In the genomic region with DNA sequence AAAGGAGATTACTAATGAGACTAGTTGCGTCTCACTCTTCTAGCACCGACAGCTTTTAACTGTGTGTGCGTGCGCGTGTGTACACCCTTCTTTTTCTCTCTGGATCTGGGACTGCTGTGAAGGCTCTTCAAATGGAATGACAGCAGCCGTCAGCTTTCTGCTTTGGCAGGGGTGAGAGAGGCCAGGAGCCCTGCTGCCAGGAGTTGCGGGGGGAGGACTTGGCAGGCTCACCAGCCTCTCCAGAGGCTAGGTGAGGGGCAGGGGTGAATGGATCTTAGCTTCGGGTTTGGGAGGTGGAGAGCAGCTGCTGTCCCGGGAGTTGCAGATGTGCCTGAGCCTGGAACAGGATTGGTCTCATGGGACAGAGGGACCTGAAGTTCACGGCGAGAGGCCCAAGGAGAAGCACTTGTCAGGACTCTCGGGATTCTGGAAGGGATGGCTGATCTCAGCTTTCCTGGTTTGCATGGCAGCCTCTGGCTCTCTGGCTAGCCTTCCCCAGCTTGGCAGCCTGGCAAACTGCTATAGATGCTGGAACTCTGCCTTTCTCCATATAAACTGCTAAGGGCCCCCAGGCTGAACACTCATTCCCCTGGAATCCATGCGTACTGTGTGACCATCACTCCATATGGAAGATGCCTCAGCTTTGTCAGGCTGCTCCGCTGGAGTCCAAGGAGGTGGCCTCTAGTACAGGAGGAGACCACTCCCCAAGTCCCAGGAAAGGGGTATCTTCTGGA, we compare ENCODE assay signal across 10 cellular contexts. TPM values are rescaled to one million over a fixed set of nuclear protein-coding genes. Genes with fewer than 3 reads are reported as not detected.
DNase-seq lines count a peak whose midpoint lies in the region; ATAC-seq and TF ChIP-seq lines count a peak whose summit lies in the region.
"Had no signal": no experiment of that assay in that cellular context is flagged by ENCODE, and none has a peak within 500 bp of the region (broad histone marks: within the 10 kb centered on the region; RNA-seq: fewer than 3 reads in every experiment).

No MANE protein-coding gene starts in this region.

- H3K36me3 Mint-ChIP-seq in activated naive CD4-positive, alpha-beta T cell treated with anti-CD3 and anti-CD28 coated beads, Interleukin-2, amount 10 ng/mL, durations not matched to agents 7 days and 5 days, result peaks cover 75% of the 10 kb centered on the region
- peaks cover 22% of the 10 kb centered on the region for H3K36me3 Mint-ChIP-seq in chondrocyte (ENCODE audit: low read depth)

- 86% methylated on average over 14 of the region's 14 CpGs for WGBS in mesenchymal stem cell

- peaks cover 77 to 80% of the 10 kb centered on the region in 2 experiments for H3K36me3 ChIP-seq in mesenchymal stem cell (ENCODE audit: control insufficient read depth in 1 of 2, insufficient read depth in 2 of 2, low read depth in 1 of 2, low read length in 2 of 2)
- peaks cover 42% of the 10 kb centered on the region for H3K36me3 ChIP-seq in upper lobe of right lung

- H2BK12ac ChIP-seq in mesenchymal stem cell (ENCODE audit: low read length in 2 of 2), result no peak overlapping the region

- H2AK5ac ChIP-seq in mesenchymal stem cell (ENCODE audit: low read length, severe bottlenecking), result no peak overlapping the region

- H3K27me3 Mint-ChIP-seq in activated naive CD4-positive, alpha-beta T cell treated with anti-CD3 and anti-CD28 coated beads, Interleukin-2, amount 10 ng/mL, durations not matched to agents 7 days and 5 days, result no peaks in the 10 kb centered on the region
- no peaks in the 10 kb centered on the region for H3K27me3 Mint-ChIP-seq in chondrocyte (ENCODE audit: low read depth)

- no peak overlapping the region for H2AFZ ChIP-seq in mesenchymal stem cell (ENCODE audit: low read depth, low read length)

- intact Hi-C loops in upper lobe of right lung (cut with DNase I), result no loop called here

- TF ChIP-seq CTCF in chondrocyte (IDR thresholded peaks at IDR 0.05) (no peak), upper lobe of right lung (IDR thresholded peaks at IDR 0.05) (no peak)

- H2BK15ac ChIP-seq in mesenchymal stem cell (ENCODE audit: low read depth, poor library complexity, severe bottlenecking), result no peak overlapping the region

- no peak overlapping the region for H3K4ac ChIP-seq in mesenchymal stem cell (ENCODE audit: low read depth in 1 of 2, low read length in 2 of 2)

- H3K27ac ChIP-seq in mesenchymal stem cell (ENCODE audit: low read length, poor library complexity, severe bottlenecking) (no peak overlapping the region), upper lobe of right lung (peak overlapping the region; percentile 76)

- CTCF ChIA-PET in activated naive CD4-positive, alpha-beta T cell treated with anti-CD3 and anti-CD28 coated beads, Interleukin-2, amount 10 ng/mL, durations not matched to agents 7 days and 5 days (lab: Charles Lee), result interaction anchor here (1.5 to 2.6 kb wide), 3 partner anchors 31 to 298 kb away, joined by 4 to 11 read pairs (median 6); no protein-coding TSS in a partner anchor

- peaks cover 39% of the 10 kb centered on the region for H3K79me1 ChIP-seq in mesenchymal stem cell (replicated peaks; ENCODE audit: low read length, poor library complexity, severe bottlenecking)

- no peak overlapping the region for H4K91ac ChIP-seq in mesenchymal stem cell (ENCODE audit: low read length)

- no peak for DNase-seq in activated naive CD4-positive, alpha-beta T cell treated with anti-CD3 and anti-CD28 coated beads, Interleukin-2, amount 10 ng/mL, durations not matched to agents 7 days and 5 days
- no peak for DNase-seq in activated naive CD4-positive, alpha-beta T cell treated with Interleukin-2 at 50 U/mL for 16 hours
- DNase-seq in chondrocyte (ENCODE audit: low spot score) (no peak), mesenchymal stem cell (peak; percentile 53), upper lobe of right lung (no peak), midbrain (lab: John Stamatoyannopoulos, UW) (no peak)
- DNase-seq in stimulated activated CD4-positive, alpha-beta T cell treated with anti-CD3 and anti-CD28 coated beads, Interleukin-4, amount 100 ng/mL, for 1 hour, result no peak
- DNase-seq: NCI-H69 had no signal

- H3K4me3 ChIP-seq in mesenchymal stem cell (ENCODE audit: insufficient read depth in 1 of 2, low read depth in 1 of 2, low read length in 2 of 2) (no peak overlapping the region), upper lobe of right lung (no peak overlapping the region)

- no peak overlapping the region for H3K23ac ChIP-seq in mesenchymal stem cell (ENCODE audit: low read length in 2 of 2)

- H2BK120ac ChIP-seq in mesenchymal stem cell (ENCODE audit: low read depth, low read length), result no peak overlapping the region

- H3K18ac ChIP-seq in mesenchymal stem cell (ENCODE audit: low read depth in 1 of 2, low read length in 2 of 2), result no peak overlapping the region

- no peak overlapping the region for H3K4me3 Mint-ChIP-seq in activated naive CD4-positive, alpha-beta T cell treated with anti-CD3 and anti-CD28 coated beads, Interleukin-2, amount 10 ng/mL, durations not matched to agents 7 days and 5 days
- H3K4me3 Mint-ChIP-seq in chondrocyte (ENCODE audit: unreplicated experiment), result no peak overlapping the region

- H3K9ac ChIP-seq in mesenchymal stem cell (ENCODE audit: low read length), result peak overlapping the region; percentile 6

- no peak overlapping the region for H3K14ac ChIP-seq in mesenchymal stem cell (ENCODE audit: low read length in 2 of 2)

- H3K9me3 Mint-ChIP-seq in activated naive CD4-positive, alpha-beta T cell treated with anti-CD3 and anti-CD28 coated beads, Interleukin-2, amount 10 ng/mL, durations not matched to agents 7 days and 5 days, result no peaks in the 10 kb centered on the region
- no peaks in the 10 kb centered on the region for H3K9me3 Mint-ChIP-seq in chondrocyte (ENCODE audit: low read depth)

- H3K27me3 ChIP-seq in mesenchymal stem cell (ENCODE audit: control insufficient read depth in 1 of 2, insufficient read depth in 1 of 2, low read length in 2 of 2), result no peaks in the 10 kb centered on the region
- no peaks in the 10 kb centered on the region for H3K27me3 ChIP-seq in upper lobe of right lung

- ATAC-seq in upper lobe of right lung (no peak), HG02623 (IDR thresholded peaks at IDR 0.05; ENCODE audit: unreplicated experiment) (no peak)

- no peak overlapping the region for H3K4me2 ChIP-seq in mesenchymal stem cell (ENCODE audit: low read length, poor library complexity, severe bottlenecking)

- no peak overlapping the region for H2BK5ac ChIP-seq in mesenchymal stem cell (ENCODE audit: low read depth, low read length, poor library complexity, severe bottlenecking)

- H3K27ac Mint-ChIP-seq in activated naive CD4-positive, alpha-beta T cell treated with anti-CD3 and anti-CD28 coated beads, Interleukin-2, amount 10 ng/mL, durations not matched to agents 7 days and 5 days, result peak overlapping the region; percentile 88
- peak overlapping the region; percentile 38 for H3K27ac Mint-ChIP-seq in chondrocyte (ENCODE audit: unreplicated experiment)

- H4K8ac ChIP-seq in mesenchymal stem cell (ENCODE audit: low read length), result no peak overlapping the region

- H3K9me3 ChIP-seq in mesenchymal stem cell (ENCODE audit: control insufficient read depth, low read length) (no peaks in the 10 kb centered on the region), upper lobe of right lung (no peaks in the 10 kb centered on the region)

- H3K4me1 ChIP-seq in mesenchymal stem cell (ENCODE audit: control insufficient read depth, insufficient read depth, low read depth, low read length) (peaks cover 4% of the 10 kb centered on the region), upper lobe of right lung (peaks cover 40% of the 10 kb centered on the region)

- peaks cover 73% of the 10 kb centered on the region for H3K4me1 Mint-ChIP-seq in activated naive CD4-positive, alpha-beta T cell treated with anti-CD3 and anti-CD28 coated beads, Interleukin-2, amount 10 ng/mL, durations not matched to agents 7 days and 5 days
- H3K4me1 Mint-ChIP-seq in chondrocyte (ENCODE audit: low read depth), result peaks cover 27% of the 10 kb centered on the region

RNA-seq across cellular contexts. Expression of a gene that starts 16.6 kb away (rescaled TPM):
- total RNA-seq in chondrocyte (43.0 to 45.0 TPM (median 45.0 TPM) in 3 replicates), upper lobe of right lung (51.0 TPM)
- 36.8 TPM for polyA plus RNA-seq in mesenchymal stem cell (2013, experiment 1 of 2)
- 37.3 TPM for polyA plus RNA-seq in mesenchymal stem cell (2013, experiment 2 of 2)

RNA-seq across cellular contexts. Expression of a gene that starts 19.2 kb away (rescaled TPM):
- total RNA-seq in chondrocyte (0.10 TPM in 2 of 3 replicates, not detected in the other), upper lobe of right lung (0.49 TPM)
- polyA plus RNA-seq in mesenchymal stem cell (2013, experiment 1 of 2), result 0.01 TPM
- polyA plus RNA-seq in mesenchymal stem cell (2013, experiment 2 of 2), result 0.04 TPM
- total RNA-seq: fibroblast of villous mesenchyme had no signal
